In genomic region chr1:66436378-66437135, GRCh38 we compare ENCODE assay signal across 8 cellular contexts.
DNase-seq lines count a peak whose midpoint lies in the region; ATAC-seq and TF ChIP-seq lines count a peak whose summit lies in the region.

No MANE protein-coding gene starts in this region.

- no peak overlapping the region for H3K4me3 ChIP-seq in WI38 (ENCODE audit: low read depth, low read length)

- peak; percentile 32; the same call in 1 of the 2 replicates for TF ChIP-seq CTCF in WI38 (IDR thresholded peaks at IDR 0.05; ENCODE audit: low read depth, low read length)

- ATAC-seq in GM21390 (IDR thresholded peaks at IDR 0.05; ENCODE audit: unreplicated experiment) = peak; percentile 56
- peak; percentile 50 for ATAC-seq in HG03558 (IDR thresholded peaks at IDR 0.05; ENCODE audit: extremely low read depth, unreplicated experiment)

- H3K27ac ChIP-seq in epithelial cell of prostate = peak overlapping the region; percentile 23

- DNase-seq in ELF-1 (ENCODE audit: low read depth, low spot score) = peak; percentile 21
- peak; percentile 93 for DNase-seq in epithelial cell of prostate (ENCODE audit: low read depth, low spot score)
- peak; percentile 43 to 44 for DNase-seq in stimulated activated CD4-positive, alpha-beta T cell treated with anti-CD3 and anti-CD28 coated beads, Interleukin-2, amount 100 ng/mL, for 48 hours
- no peak for DNase-seq in C1 segment of cervical spinal cord (lab: John Stamatoyannopoulos, UW)
- DNase-seq in GF-D8 (lab: John Stamatoyannopoulos, UW) = no peak

Comparison
In these comparisons a context has a peak if more than half of its experiments do, and no peak if none do; other contexts are left out.
1. DNase-seq: peak in ELF-1 (single experiment), epithelial cell of prostate (single experiment) and stimulated activated CD4-positive, alpha-beta T cell treated with anti-CD3 and anti-CD28 coated beads, Interleukin-2, amount 100 ng/mL, for 48 hours (2 of 2); none in C1 segment of cervical spinal cord (0 of 14) and GF-D8 (single experiment).